23 cellular contexts compared by ENCODE assay signal in genomic region chr5:78286288-78286687, GRCh38.
"Had no signal": no experiment of that assay in that cellular context is flagged by ENCODE, and none has a peak within 500 bp of the region (broad histone marks: within the 10 kb centered on the region; RNA-seq: fewer than 3 reads in every experiment).

No MANE protein-coding gene starts in this region.

- H3K27ac ChIP-seq: body of pancreas, coronary artery, gastroesophageal sphincter, heart left ventricle, left ventricle myocardium inferior, prostate gland, right atrium auricular region, suprapubic skin had no signal

- H3K36me3 ChIP-seq: gastroesophageal sphincter, heart left ventricle, left ventricle myocardium inferior, prostate gland, right atrium auricular region, suprapubic skin had no signal

- DNase-seq: activated CD4-positive, alpha-beta T cell treated with anti-CD3 and anti-CD28 coated beads, Interleukin-2, amount 10 ng/mL, durations not matched to agents 24 days and 14 days; activated CD4-positive, CD25-positive, alpha-beta regulatory T cell; activated gamma-delta T cell; amygdala; body of pancreas; central memory CD4-positive, alpha-beta T cell; heart left ventricle; kidney glomerular epithelial cell; left ventricle myocardium inferior; mammary epithelial cell; stimulated activated CD4-positive, alpha-beta T cell treated with anti-CD3 and anti-CD28 coated beads, Interleukin-2, amount 100 ng/mL, for 24 hours; trophoblast cell had no signal

- H3K9me3 Mint-ChIP-seq: activated CD4-positive, alpha-beta T cell treated with anti-CD3 and anti-CD28 coated beads, Interleukin-2, amount 10 ng/mL, durations not matched to agents 24 days and 14 days; T-helper 2 cell treated with Interferon-gamma antibody and Interleukin-4, amounts not matched to agents 5 μg/mL and 100 μg/mL, for 36 hours had no signal

- H3K4me1 ChIP-seq: body of pancreas, gastroesophageal sphincter, prostate gland, right atrium auricular region had no signal

- FAIRE-seq: endometrium had no signal

- ATAC-seq: body of pancreas, esophagus mucosa, gastroesophageal sphincter, heart left ventricle had no signal

- H3K4me3 ChIP-seq: body of pancreas, coronary artery, gastroesophageal sphincter, heart left ventricle, left ventricle myocardium inferior, prostate gland, right atrium auricular region, suprapubic skin had no signal

- H3K27me3 ChIP-seq: body of pancreas, gastroesophageal sphincter, heart left ventricle, right atrium auricular region, suprapubic skin had no signal

- H3K27ac Mint-ChIP-seq: activated CD4-positive, alpha-beta T cell treated with anti-CD3 and anti-CD28 coated beads, Interleukin-2, amount 10 ng/mL, durations not matched to agents 24 days and 14 days; activated naive CD8-positive, alpha-beta T cell; stimulated activated naive CD8-positive, alpha-beta T cell treated with anti-CD3 and anti-CD28 coated beads, Interleukin-15, Interleukin-2, amounts not matched to agents 100 ng/mL and 50 ng/mL, for 24 hours; T-helper 2 cell treated with Interferon-gamma antibody and Interleukin-4, amounts not matched to agents 5 μg/mL and 100 μg/mL, for 36 hours had no signal

- H3K27me3 Mint-ChIP-seq: activated CD4-positive, alpha-beta T cell treated with anti-CD3 and anti-CD28 coated beads, Interleukin-2, amount 10 ng/mL, durations not matched to agents 24 days and 14 days; activated naive CD8-positive, alpha-beta T cell; stimulated activated naive CD8-positive, alpha-beta T cell treated with anti-CD3 and anti-CD28 coated beads, Interleukin-15, Interleukin-2, amounts not matched to agents 100 ng/mL and 50 ng/mL, for 24 hours had no signal

- H3K4me3 Mint-ChIP-seq: activated CD4-positive, alpha-beta T cell treated with anti-CD3 and anti-CD28 coated beads, Interleukin-2, amount 10 ng/mL, durations not matched to agents 24 days and 14 days; activated naive CD8-positive, alpha-beta T cell; neural crest cell; stimulated activated naive CD8-positive, alpha-beta T cell treated with anti-CD3 and anti-CD28 coated beads, Interleukin-15, Interleukin-2, amounts not matched to agents 100 ng/mL and 50 ng/mL, for 24 hours; T-helper 2 cell treated with Interferon-gamma antibody and Interleukin-4, amounts not matched to agents 5 μg/mL and 100 μg/mL, for 36 hours had no signal
